In genomic region chr14:52703225-52703624, GRCh38 we compare ENCODE assay signal across 11 cellular contexts. TPM values are rescaled to one million over a fixed set of nuclear protein-coding genes. Genes with fewer than 3 reads are reported as not detected.
DNase-seq lines count a peak whose midpoint lies in the region; ATAC-seq, FAIRE-seq and TF ChIP-seq lines count a peak whose summit lies in the region.
"Had no signal": no experiment of that assay in that cellular context is flagged by ENCODE, and none has a peak within 500 bp of the region (broad histone marks: within the 10 kb centered on the region; RNA-seq: fewer than 3 reads in every experiment).

No MANE protein-coding gene starts in this region.

- H4K12ac ChIP-seq in trophoblast cell (ENCODE audit: low read depth, low read length) = no peak overlapping the region

- H4K91ac ChIP-seq in trophoblast cell (ENCODE audit: low read depth, low read length) = no peak overlapping the region

- no peak overlapping the region for H3K4ac ChIP-seq in trophoblast cell (ENCODE audit: low read depth, low read length)

- H3K36me3 ChIP-seq in endothelial cell of umbilical vein (ENCODE audit: control insufficient read depth in 2 of 2, extremely low read depth in 1 of 2, insufficient read depth in 2 of 2, low read length in 2 of 2) (no peaks in the 10 kb centered on the region), trophoblast cell (ENCODE audit: control insufficient read depth in 1 of 2, insufficient read depth in 2 of 2, low read length in 2 of 2) (no peaks in the 10 kb centered on the region)

- no peak for ATAC-seq in GM18909 (IDR thresholded peaks at IDR 0.05; ENCODE audit: poor library complexity, unreplicated experiment)
- ATAC-seq in HG03469 (IDR thresholded peaks at IDR 0.05; ENCODE audit: unreplicated experiment) = no peak
- ATAC-seq: activated CD8-positive, alpha-beta T cell treated with anti-CD3 and anti-CD28 coated beads for 36 hours; stimulated activated memory B cell treated with anti-CD40 and anti-IgM and Interleukin-4, amounts not matched to agents 10 μg/mL and 1 μg/mL and 100 μg/mL, for 72 hours had no signal

- no peak overlapping the region for H2AFZ ChIP-seq in endothelial cell of umbilical vein (ENCODE audit: low read depth, low read length)
- no peak overlapping the region for H2AFZ ChIP-seq in trophoblast cell (ENCODE audit: insufficient read depth, low read length, poor library complexity)

- H3K4me1 ChIP-seq in endothelial cell of umbilical vein (ENCODE audit: control insufficient read depth, extremely low read depth, insufficient read depth, low read length) (peaks cover 26% of the 10 kb centered on the region), trophoblast cell (ENCODE audit: control insufficient read depth in 1 of 2, insufficient read depth in 2 of 2, low read length in 2 of 2) (peaks cover 0 to 2% of the 10 kb centered on the region in 2 experiments)

- no peak overlapping the region for H3K23ac ChIP-seq in trophoblast cell (ENCODE audit: low read length)

- no TSS peak for BruUV-seq in endothelial cell of umbilical vein (replicated peaks; lab: Mats Ljungman, UMichigan)

- intact Hi-C loops in endothelial cell of umbilical vein (cut with micrococcal nuclease) = loop anchor here (10.0 kb wide), 1 partner anchor 252 kb away; the partner anchor contains the start of gene FERMT2

- WGBS in trophoblast cell (ENCODE audit: extremely low coverage, insufficient coverage, insufficient read length) = no CpG with 5 or more reads among the region's 3 CpGs

- no peak overlapping the region for H3K14ac ChIP-seq in trophoblast cell (ENCODE audit: low read length)

- H3K27ac ChIP-seq in endothelial cell of umbilical vein (ENCODE audit: insufficient read depth, low read depth, low read length) (no peak overlapping the region), trophoblast cell (ENCODE audit: low read depth, low read length) (no peak overlapping the region)

- H3K9me1 ChIP-seq in endothelial cell of umbilical vein (replicated peaks; ENCODE audit: control insufficient read depth, extremely low read depth, insufficient read depth, low read length) = no peaks in the 10 kb centered on the region

- dilution Hi-C loops in endothelial cell of umbilical vein (cut with MboI; ENCODE audit: extremely low pct_ligation_motif_present, low sequenced_read_pairs) = no loop called here

- peaks cover 8% of the 10 kb centered on the region for H3K79me1 ChIP-seq in trophoblast cell (ENCODE audit: low read length)

- CTCF ChIA-PET in endothelial cell of umbilical vein (lab: Charles Lee) = no interaction called here

- H2BK5ac ChIP-seq in trophoblast cell (ENCODE audit: low read depth, low read length, poor library complexity) = no peak overlapping the region

- peaks cover 12% of the 10 kb centered on the region for H3K79me2 ChIP-seq in endothelial cell of umbilical vein (ENCODE audit: control insufficient read depth, insufficient read depth, low read length)
- H3K79me2 ChIP-seq in trophoblast cell (ENCODE audit: control insufficient read depth, insufficient read depth, low read length, poor library complexity) = peaks cover 6% of the 10 kb centered on the region

- no peak overlapping the region for H3K9ac ChIP-seq in endothelial cell of umbilical vein (replicated peaks; ENCODE audit: extremely low read depth, insufficient read depth, low read length)
- H3K9ac ChIP-seq in trophoblast cell (ENCODE audit: low read length) = no peak overlapping the region

- no peak for TF ChIP-seq POLR2A in endothelial cell of umbilical vein (IDR thresholded peaks at IDR 0.05; ENCODE audit: low read depth, low read length)

- H2BK120ac ChIP-seq in trophoblast cell (ENCODE audit: insufficient read depth, low read length, poor library complexity) = no peak overlapping the region

- H4K8ac ChIP-seq in trophoblast cell (ENCODE audit: low read depth, low read length) = no peak overlapping the region

- POLR2A ChIA-PET in endothelial cell of umbilical vein (lab: Charles Lee) = no interaction called here

- H3K4me3 ChIP-seq in endothelial cell of umbilical vein (replicated peaks in 1 of 3; ENCODE audit: insufficient read depth in 1 of 3, low read depth in 1 of 3, low read length in 3 of 3) (no peak overlapping the region), trophoblast cell (ENCODE audit: low read depth, low read length) (no peak overlapping the region)

- H2AK5ac ChIP-seq in trophoblast cell (ENCODE audit: low read length) = no peak overlapping the region

- FAIRE-seq in endothelial cell of umbilical vein (lab: Jason Lieb, UNC) = no peak

- no peaks in the 10 kb centered on the region for H4K20me1 ChIP-seq in endothelial cell of umbilical vein (replicated peaks; ENCODE audit: control insufficient read depth, extremely low read depth, insufficient read depth, low read length)

- H2BK12ac ChIP-seq in trophoblast cell (ENCODE audit: low read length) = no peak overlapping the region

- no peak overlapping the region for H3K18ac ChIP-seq in trophoblast cell (ENCODE audit: low read length)

- no peaks in the 10 kb centered on the region for H3K9me3 ChIP-seq in endothelial cell of umbilical vein (replicated peaks; ENCODE audit: control insufficient read depth, insufficient read depth, low read length)
- H3K9me3 ChIP-seq in trophoblast cell (ENCODE audit: insufficient read depth, low read depth, low read length) = no peaks in the 10 kb centered on the region

- no peak for TF ChIP-seq CTCF in endothelial cell of umbilical vein (IDR thresholded peaks at IDR 0.05; ENCODE audit: extremely low read depth in 1 of 2, insufficient read depth in 1 of 2, low read depth in 1 of 2, low read length in 2 of 2)

- peak; percentile 93 for DNase-seq in GM04503 (ENCODE audit: low read depth)
- peak; percentile 53 for DNase-seq in NOMO-1 treated with DMSO at 0.1 percent for 48 hours (lab: John Stamatoyannopoulos, UW; ENCODE audit: unreplicated experiment)
- peak; percentile 38 for DNase-seq in endothelial cell of umbilical vein (ENCODE audit: low read depth, low spot score)
- DNase-seq in trophoblast cell = peak; percentile 14 to 40
- no peak for DNase-seq in DMS53 (lab: John Stamatoyannopoulos, UW)
- no peak for DNase-seq in NK-92 treated with Interleukin-12 subunit alpha and Interleukin-12 subunit beta, amount 100 ng/mL, for 24 hours (lab: John Stamatoyannopoulos, UW)
- DNase-seq: activated CD8-positive, alpha-beta T cell treated with anti-CD3 and anti-CD28 coated beads for 36 hours; caudate nucleus had no signal

- no peak overlapping the region for H3K4me2 ChIP-seq in endothelial cell of umbilical vein (ENCODE audit: insufficient read depth, low read length)
- H3K4me2 ChIP-seq in trophoblast cell (ENCODE audit: low read length) = no peak overlapping the region

- H3K27me3 ChIP-seq in endothelial cell of umbilical vein (ENCODE audit: control insufficient read depth in 2 of 2, insufficient read depth in 2 of 2, low read length in 2 of 2) (no peaks in the 10 kb centered on the region), trophoblast cell (ENCODE audit: insufficient read depth, low read length) (no peaks in the 10 kb centered on the region)

TF ChIP-seq in endothelial cell of umbilical vein, 7 proteins besides CTCF, POLR2A, EP300 and RAD21:
- TF ChIP-seq EZH2 (IDR thresholded peaks at IDR 0.05; ENCODE audit: borderline replicate concordance, low read depth, low read length, severe bottlenecking) (no peak), MYC (IDR thresholded peaks at IDR 0.05; ENCODE audit: low read depth, low read length) (no peak), JUN (IDR thresholded peaks at IDR 0.05; ENCODE audit: borderline replicate concordance, insufficient read depth, insufficient read length, low read depth) (no peak), FOS (IDR thresholded peaks at IDR 0.05; ENCODE audit: borderline replicate concordance, insufficient read depth, low read length) (no peak), GATA2 (IDR thresholded peaks at IDR 0.05; ENCODE audit: insufficient read depth, insufficient read length, low read depth, low read length) (no peak), POLR2AphosphoS5 (IDR thresholded peaks at IDR 0.05; ENCODE audit: insufficient read depth, low read depth, low read length) (no peak)
- TF ChIP-seq, protein P1, sequence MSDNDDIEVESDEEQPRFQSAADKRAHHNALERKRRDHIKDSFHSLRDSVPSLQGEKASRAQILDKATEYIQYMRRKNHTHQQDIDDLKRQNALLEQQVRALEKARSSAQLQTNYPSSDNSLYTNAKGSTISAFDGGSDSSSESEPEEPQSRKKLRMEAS (IDR thresholded peaks at IDR 0.05; ENCODE audit: insufficient read depth, insufficient read length) = no peak
TF ChIP-seq in endothelial cell of umbilical vein: peak in this region for 0.

RNA-seq across cellular contexts. Expression of gene PSMC6, which starts 3.8 kb away (rescaled TPM):
- total RNA-seq in endothelial cell of umbilical vein = 92.1 and 103 TPM in 2 replicates
- 25.9 and 44.0 TPM in 2 replicates for polyA plus RNA-seq in endothelial cell of umbilical vein
- polyA plus RNA-seq in endothelial cell of umbilical vein (2011; cell fraction: cytosol; rRNA removed) = 50.7 and 56.9 TPM in 2 replicates
- 103 and 160 TPM in 2 replicates for polyA plus RNA-seq in endothelial cell of umbilical vein (2011; cell fraction: nucleus; rRNA removed)
- polyA plus RNA-seq in endothelial cell of umbilical vein (2012) = 64.9 and 104 TPM in 2 replicates
- 58.7 and 75.2 TPM in 2 replicates for polyA minus RNA-seq in endothelial cell of umbilical vein
- 47.8 TPM for polyA minus RNA-seq in endothelial cell of umbilical vein (2011; cell fraction: cytosol; rRNA and poly(A)+ RNA removed)
- polyA minus RNA-seq in endothelial cell of umbilical vein (2011; cell fraction: nucleus; rRNA and poly(A)+ RNA removed) = 97.6 and 149 TPM in 2 replicates
- 85.0 and 90.7 TPM in 2 replicates for polyA plus RNA-seq in trophoblast cell (2013)

RNA-seq across cellular contexts. Expression of gene ERO1A, which starts 7.9 kb away (rescaled TPM):
- 71.4 and 76.8 TPM in 2 replicates for total RNA-seq in endothelial cell of umbilical vein
- 17.0 and 20.7 TPM in 2 replicates for polyA plus RNA-seq in endothelial cell of umbilical vein
- polyA plus RNA-seq in endothelial cell of umbilical vein (2011; cell fraction: cytosol; rRNA removed) = 23.5 and 24.0 TPM in 2 replicates
- polyA plus RNA-seq in endothelial cell of umbilical vein (2011; cell fraction: nucleus; rRNA removed) = 19.1 and 23.8 TPM in 2 replicates
- polyA plus RNA-seq in endothelial cell of umbilical vein (2012) = 25.9 and 36.8 TPM in 2 replicates
- polyA minus RNA-seq in endothelial cell of umbilical vein = 16.6 and 25.3 TPM in 2 replicates
- polyA minus RNA-seq in endothelial cell of umbilical vein (2011; cell fraction: cytosol; rRNA and poly(A)+ RNA removed) = 24.3 TPM
- 19.1 and 28.9 TPM in 2 replicates for polyA minus RNA-seq in endothelial cell of umbilical vein (2011; cell fraction: nucleus; rRNA and poly(A)+ RNA removed)
- 36.2 and 36.9 TPM in 2 replicates for polyA plus RNA-seq in trophoblast cell (2013)

RNA-seq across cellular contexts. Expression of gene STYX, which starts 26.7 kb away (rescaled TPM):
- 21.0 and 21.3 TPM in 2 replicates for total RNA-seq in endothelial cell of umbilical vein
- 5.3 and 6.2 TPM in 2 replicates for polyA plus RNA-seq in endothelial cell of umbilical vein
- polyA plus RNA-seq in endothelial cell of umbilical vein (2011; cell fraction: cytosol; rRNA removed) = 6.3 and 6.4 TPM in 2 replicates
- polyA plus RNA-seq in endothelial cell of umbilical vein (2011; cell fraction: nucleus; rRNA removed) = 4.8 and 5.8 TPM in 2 replicates
- polyA plus RNA-seq in endothelial cell of umbilical vein (2012) = 7.6 and 10.4 TPM in 2 replicates
- 8.6 and 9.2 TPM in 2 replicates for polyA minus RNA-seq in endothelial cell of umbilical vein
- 6.2 TPM for polyA minus RNA-seq in endothelial cell of umbilical vein (2011; cell fraction: cytosol; rRNA and poly(A)+ RNA removed)
- 5.6 and 7.6 TPM in 2 replicates for polyA minus RNA-seq in endothelial cell of umbilical vein (2011; cell fraction: nucleus; rRNA and poly(A)+ RNA removed)
- 11.7 and 12.4 TPM in 2 replicates for polyA plus RNA-seq in trophoblast cell (2013)

Comparison
In these comparisons a context has a peak if more than half of its experiments do, and no peak if none do; other contexts are left out.
1. DNase-seq: peak in GM04503 (single experiment), NOMO-1 treated with DMSO at 0.1 percent for 48 hours (single experiment), endothelial cell of umbilical vein (single experiment) and trophoblast cell (2 of 2); none in DMS53 (single experiment) and NK-92 treated with Interleukin-12 subunit alpha and Interleukin-12 subunit beta, amount 100 ng/mL, for 24 hours (single experiment).